In genomic region chr4:62470020-62470419, GRCh38 we compare ENCODE assay signal across 7 cellular contexts.
"Had no signal": no experiment of that assay in that cellular context is flagged by ENCODE, and none has a peak within 500 bp of the region (broad histone marks: within the 10 kb centered on the region; RNA-seq: fewer than 3 reads in every experiment).

No MANE protein-coding gene starts in this region.

- DNase-seq: GDM1, GF-D8 had no signal

- FAIRE-seq: G401.6, GM12891, GM12892, GM18507, GM19239 had no signal
